ENCODE assay signal across 15 cellular contexts in the genomic region with DNA sequence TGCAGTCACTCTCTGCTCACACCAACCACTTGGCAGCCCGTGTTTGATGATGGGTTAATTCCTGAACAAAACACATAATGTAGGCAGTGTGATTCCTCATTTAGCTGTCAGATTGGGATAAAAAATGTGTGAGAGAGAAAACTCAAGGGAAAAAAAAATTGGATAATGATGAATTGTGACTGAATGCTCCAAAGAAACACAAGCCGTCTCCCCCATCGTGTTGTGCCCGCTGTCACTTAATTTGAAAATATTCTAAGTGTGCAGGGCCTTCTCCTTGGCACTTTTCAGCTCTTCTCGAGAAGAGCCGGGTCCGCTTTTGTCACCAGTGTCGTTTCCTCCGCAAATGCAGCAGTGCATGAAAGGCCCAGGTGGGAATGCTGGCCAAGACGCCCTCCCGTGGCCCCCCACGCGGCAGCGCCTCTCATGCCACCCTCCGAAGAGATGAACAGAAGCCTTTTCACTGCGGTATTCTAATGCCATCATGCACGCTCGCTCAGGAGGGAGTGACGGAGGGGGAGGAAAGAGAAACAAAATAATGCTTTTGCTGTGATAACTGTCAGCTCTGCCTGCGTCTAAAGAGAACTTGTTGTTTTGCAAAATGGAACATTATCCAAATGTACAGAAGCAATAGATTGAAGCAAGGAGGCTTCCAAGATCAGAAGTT.
DNase-seq lines count a peak whose midpoint lies in the region; FAIRE-seq and TF ChIP-seq lines count a peak whose summit lies in the region.
"Had no signal": no experiment of that assay in that cellular context is flagged by ENCODE, and none has a peak within 500 bp of the region (broad histone marks: within the 10 kb centered on the region; RNA-seq: fewer than 3 reads in every experiment).

No MANE protein-coding gene starts in this region.

- H3K4me3 Mint-ChIP-seq in brain, result peak overlapping the region in 2 of 5 experiments; percentile 35 to 79

- TF ChIP-seq CTCF in brain (conservative IDR thresholded peaks at IDR 0.05) (no peak), testis (IDR thresholded peaks at IDR 0.05) (no peak)

- no peak for TF ChIP-seq POLR2A in testis (IDR thresholded peaks at IDR 0.05)
- TF ChIP-seq POLR2A in GM12892 (IDR thresholded peaks at IDR 0.05; ENCODE audit: low read depth, low read length), result no peak

- FAIRE-seq in GM12892 (lab: Jason Lieb, UNC), result no peak
- FAIRE-seq: GM12878 had no signal

- peak; percentile 34 to 41 for DNase-seq in hippocampal formation (lab: John Stamatoyannopoulos, UW)
- DNase-seq in nucleus accumbens (lab: John Stamatoyannopoulos, UW), result peak in 44 of 56 donors; percentile 9 to 73 (median 30)
- peak; percentile 85 for DNase-seq in testis
- no peak for DNase-seq in SK-N-DZ (ENCODE audit: low spot score)
- DNase-seq in activated T-cell treated with anti-CD3 and anti-CD28 coated beads for 4 hours, result no peak
- DNase-seq in GM12892 (ENCODE audit: insufficient read length), result no peak
- DNase-seq: DMS153, MV-4-11, NCI-H1436, NCI-H2081, NCI-H226, PC-3 had no signal

- H3K27ac Mint-ChIP-seq in brain, result peak overlapping the region; percentile 38 to 96 (median 87)

- H3K9me3 ChIP-seq in testis, result no peaks in the 10 kb centered on the region
- H3K9me3 ChIP-seq: SJSA1 had no signal

- H3K4me1 ChIP-seq in testis, result peaks cover 22% of the 10 kb centered on the region
- H3K4me1 ChIP-seq: SJSA1 had no signal

- peaks cover 18% of the 10 kb centered on the region for H3K27me3 Mint-ChIP-seq in brain

- peak overlapping the region in 1 of 2 donors; percentile 61 for H3K27ac ChIP-seq in testis
- H3K27ac ChIP-seq: SJSA1 had no signal

- no peaks in the 10 kb centered on the region for H3K36me3 ChIP-seq in testis (ENCODE audit: low read depth, missing control alignments)
- H3K36me3 ChIP-seq: SJSA1 had no signal

- H3K4me1 Mint-ChIP-seq in brain, result peaks cover 63% of the 10 kb centered on the region

- 59 to 75% methylated on average over 20 of the region's 20 CpGs for WGBS in testis, 2 donors

- intact Hi-C loops in testis (cut with DNase I; ENCODE audit: low total_unique reads), result no loop called here

- H3K27me3 ChIP-seq in testis, result no peaks in the 10 kb centered on the region

- H3K36me3 Mint-ChIP-seq in brain, result no peaks in the 10 kb centered on the region

- H3K4me3 ChIP-seq in testis, result no peak overlapping the region
- H3K4me3 ChIP-seq: GM12878, SJSA1 had no signal

- H3K9me3 Mint-ChIP-seq in brain, result peaks cover 0 to 12% (median 0%) of the 10 kb centered on the region in 5 experiments

Comparison
In these comparisons a context has a peak if more than half of its experiments do, and no peak if none do; other contexts are left out.
1. DNase-seq: peak in hippocampal formation (2 of 2), nucleus accumbens (44 of 56) and testis (single experiment); none in SK-N-DZ (single experiment), activated T-cell treated with anti-CD3 and anti-CD28 coated beads for 4 hours (single experiment) and GM12892 (single experiment).